Comparison of ENCODE assay signal across 6 cellular contexts in genomic region chr14:22887260-22887989, GRCh38.
DNase-seq lines count a peak whose midpoint lies in the region; ATAC-seq and TF ChIP-seq lines count a peak whose summit lies in the region.

No MANE protein-coding gene starts in this region.

- H3K4me1 ChIP-seq in NT2/D1 (ENCODE audit: insufficient read depth, insufficient read length) = peaks cover 32% of the 10 kb centered on the region

- H3K36me3 Mint-ChIP-seq in dendritic cell treated with granulocyte-macrophage colony-stimulating factor and Interleukin-4, amounts not matched to agents 40 ng/mL and 50 ng/mL, for 4 days (ENCODE audit: low read depth) = peaks cover 3% of the 10 kb centered on the region
- H3K36me3 Mint-ChIP-seq in nephron progenitor cell (ENCODE audit: low read depth) = peaks cover 4% of the 10 kb centered on the region

- no peaks in the 10 kb centered on the region for H3K9me3 Mint-ChIP-seq in dendritic cell treated with granulocyte-macrophage colony-stimulating factor and Interleukin-4, amounts not matched to agents 40 ng/mL and 50 ng/mL, for 4 days
- no peaks in the 10 kb centered on the region for H3K9me3 Mint-ChIP-seq in nephron progenitor cell

- peaks cover 22% of the 10 kb centered on the region for H3K27me3 ChIP-seq in NT2/D1 (ENCODE audit: insufficient read depth, insufficient read length)

- peaks cover 44% of the 10 kb centered on the region for H3K4me1 Mint-ChIP-seq in dendritic cell treated with granulocyte-macrophage colony-stimulating factor and Interleukin-4, amounts not matched to agents 40 ng/mL and 50 ng/mL, for 4 days (ENCODE audit: low read depth)
- H3K4me1 Mint-ChIP-seq in nephron progenitor cell = peaks cover 66% of the 10 kb centered on the region

- H3K4me3 ChIP-seq in GM12865 (ENCODE audit: low read depth, low read length) (peak overlapping the region; percentile 76), NT2/D1 (ENCODE audit: insufficient read length, low read depth) (peak overlapping the region; percentile 41)

- peaks cover 24% of the 10 kb centered on the region for H3K27me3 Mint-ChIP-seq in dendritic cell treated with granulocyte-macrophage colony-stimulating factor and Interleukin-4, amounts not matched to agents 40 ng/mL and 50 ng/mL, for 4 days
- H3K27me3 Mint-ChIP-seq in nephron progenitor cell (ENCODE audit: low read depth, poor library complexity) = peaks cover 4% of the 10 kb centered on the region

- H3K27ac Mint-ChIP-seq in dendritic cell treated with granulocyte-macrophage colony-stimulating factor and Interleukin-4, amounts not matched to agents 40 ng/mL and 50 ng/mL, for 4 days = peak overlapping the region; percentile 71
- H3K27ac Mint-ChIP-seq in nephron progenitor cell = peak overlapping the region; percentile 99

- no peaks in the 10 kb centered on the region for H3K9me3 ChIP-seq in NT2/D1 (ENCODE audit: insufficient read depth, low read length)

- intact Hi-C loops in dendritic cell treated with granulocyte-macrophage colony-stimulating factor and Interleukin-4, amounts not matched to agents 40 ng/mL and 50 ng/mL, for 4 days (cut with micrococcal nuclease) = no loop called here

- H3K4me3 Mint-ChIP-seq in dendritic cell treated with granulocyte-macrophage colony-stimulating factor and Interleukin-4, amounts not matched to agents 40 ng/mL and 50 ng/mL, for 4 days = peak overlapping the region; percentile 71
- peak overlapping the region; percentile 94 for H3K4me3 Mint-ChIP-seq in nephron progenitor cell

- TF ChIP-seq CTCF in GM12865 (IDR thresholded peaks at IDR 0.05; ENCODE audit: insufficient read depth, low read depth, low read length, missing control alignments) (no peak), nephron progenitor cell (IDR thresholded peaks at IDR 0.05) (no peak)

- H3K9ac ChIP-seq in NT2/D1 (ENCODE audit: insufficient read length, low read depth) = peak overlapping the region; percentile 54

- peak; percentile 96 for DNase-seq in GM12865 (ENCODE audit: low read depth)
- peak; percentile 63 for DNase-seq in NT2/D1 (ENCODE audit: low read depth, low spot score)
- peak; percentile 54 for DNase-seq in nephron progenitor cell
- DNase-seq in germinal center (ENCODE audit: low spot score) = no peak

- no peaks in the 10 kb centered on the region for H3K36me3 ChIP-seq in NT2/D1 (ENCODE audit: insufficient read depth, insufficient read length, low read length)

- ATAC-seq in HG03060 (IDR thresholded peaks at IDR 0.05; ENCODE audit: low read depth, unreplicated experiment) = peak; percentile 23
